1 cellular context compared by ENCODE assay signal in the genomic region with DNA sequence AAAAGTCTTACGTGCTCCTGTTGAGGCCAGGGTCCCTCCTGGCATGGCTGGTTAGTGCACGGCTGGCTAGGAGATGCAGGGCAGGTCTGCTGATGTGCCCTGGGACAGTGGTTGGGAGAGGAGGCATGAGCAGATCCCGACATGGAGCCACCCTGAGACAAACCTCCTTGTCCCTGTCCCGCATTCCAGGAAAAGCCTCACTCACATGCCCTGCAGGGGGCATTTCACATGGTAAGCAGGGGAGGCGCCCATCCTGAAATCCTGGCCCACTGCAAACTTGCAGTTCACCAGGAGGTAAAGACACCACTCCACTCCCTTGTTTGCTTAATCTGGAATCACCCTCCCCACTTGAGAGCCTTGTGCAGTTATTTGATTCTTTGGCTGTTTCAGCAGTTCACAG.
TF ChIP-seq lines count a peak whose summit lies in the region.

No MANE protein-coding gene starts in this region.

TF ChIP-seq in SK-N-SH treated with all-trans-retinoic acid at 6 μM for 48 hours, 23 proteins besides CTCF, POLR2A, EP300 and RAD21 (continued from another document):
- TF ChIP-seq, protein P1, sequence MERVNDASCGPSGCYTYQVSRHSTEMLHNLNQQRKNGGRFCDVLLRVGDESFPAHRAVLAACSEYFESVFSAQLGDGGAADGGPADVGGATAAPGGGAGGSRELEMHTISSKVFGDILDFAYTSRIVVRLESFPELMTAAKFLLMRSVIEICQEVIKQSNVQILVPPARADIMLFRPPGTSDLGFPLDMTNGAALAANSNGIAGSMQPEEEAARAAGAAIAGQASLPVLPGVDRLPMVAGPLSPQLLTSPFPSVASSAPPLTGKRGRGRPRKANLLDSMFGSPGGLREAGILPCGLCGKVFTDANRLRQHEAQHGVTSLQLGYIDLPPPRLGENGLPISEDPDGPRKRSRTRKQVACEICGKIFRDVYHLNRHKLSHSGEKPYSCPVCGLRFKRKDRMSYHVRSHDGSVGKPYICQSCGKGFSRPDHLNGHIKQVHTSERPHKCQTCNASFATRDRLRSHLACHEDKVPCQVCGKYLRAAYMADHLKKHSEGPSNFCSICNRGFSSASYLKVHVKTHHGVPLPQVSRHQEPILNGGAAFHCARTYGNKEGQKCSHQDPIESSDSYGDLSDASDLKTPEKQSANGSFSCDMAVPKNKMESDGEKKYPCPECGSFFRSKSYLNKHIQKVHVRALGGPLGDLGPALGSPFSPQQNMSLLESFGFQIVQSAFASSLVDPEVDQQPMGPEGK (CRISPR knock-in tag; IDR thresholded peaks at IDR 0.05; ENCODE audit: borderline replicate concordance): no peak
- no peak for TF ChIP-seq ZC3H10 (CRISPR knock-in tag; IDR thresholded peaks at IDR 0.05)
- TF ChIP-seq ISL1 (CRISPR knock-in tag; IDR thresholded peaks at IDR 0.05): no peak
- TF ChIP-seq ESRRG (CRISPR knock-in tag; IDR thresholded peaks at IDR 0.05): no peak
